In genomic region chr17:561118-561517, GRCh38 we compare ENCODE assay signal across 10 cellular contexts.
DNase-seq lines count a peak whose midpoint lies in the region; ATAC-seq, FAIRE-seq and TF ChIP-seq lines count a peak whose summit lies in the region.
"Had no signal": no experiment of that assay in that cellular context is flagged by ENCODE, and none has a peak within 500 bp of the region (broad histone marks: within the 10 kb centered on the region; RNA-seq: fewer than 3 reads in every experiment).

No MANE protein-coding gene starts in this region.

- dilution Hi-C loops in endothelial cell of umbilical vein (cut with MboI; ENCODE audit: extremely low pct_ligation_motif_present, low sequenced_read_pairs): no loop called here

- H3K27me3 ChIP-seq in endothelial cell of umbilical vein (ENCODE audit: control insufficient read depth in 2 of 2, insufficient read depth in 2 of 2, low read length in 2 of 2): no peaks in the 10 kb centered on the region
- H3K27me3 ChIP-seq: cardiac muscle cell had no signal

- no peaks in the 10 kb centered on the region for H3K36me3 ChIP-seq in endothelial cell of umbilical vein (ENCODE audit: control insufficient read depth in 2 of 2, extremely low read depth in 1 of 2, insufficient read depth in 2 of 2, low read length in 2 of 2)

- CTCF ChIA-PET in GM10248 (lab: Yijun Ruan, JAX) (interaction anchor here (1.5 to 1.7 kb wide), 2 partner anchors 9 to 144 kb away, joined by 3 to 4 read pairs; no protein-coding TSS in a partner anchor), endothelial cell of umbilical vein (lab: Charles Lee) (interaction anchor here (0.9 to 3.8 kb wide), 8 partner anchors 11 to 149 kb away, joined by 3 to 29 read pairs (median 4); no protein-coding TSS in a partner anchor)

- H3K79me2 ChIP-seq in endothelial cell of umbilical vein (ENCODE audit: control insufficient read depth, insufficient read depth, low read length): no peaks in the 10 kb centered on the region

- peak overlapping the region; percentile 89 for H3K4me2 ChIP-seq in endothelial cell of umbilical vein (ENCODE audit: insufficient read depth, low read length)

- no peaks in the 10 kb centered on the region for H3K9me1 ChIP-seq in endothelial cell of umbilical vein (replicated peaks; ENCODE audit: control insufficient read depth, extremely low read depth, insufficient read depth, low read length)

- H3K9me3 ChIP-seq in endothelial cell of umbilical vein (replicated peaks; ENCODE audit: control insufficient read depth, insufficient read depth, low read length): no peaks in the 10 kb centered on the region

- TF ChIP-seq CTCF in GM10248 (IDR thresholded peaks at IDR 0.05; ENCODE audit: control extremely low read depth, extremely low read depth, low read depth, missing control alignments): no peak
- no peak for TF ChIP-seq CTCF in endothelial cell of umbilical vein (IDR thresholded peaks at IDR 0.05; ENCODE audit: extremely low read depth in 1 of 2, insufficient read depth in 1 of 2, low read depth in 1 of 2, low read length in 2 of 2)
- no peak for TF ChIP-seq CTCF in mesothelial cell of epicardium (IDR thresholded peaks at IDR 0.05; ENCODE audit: unreplicated experiment)
- TF ChIP-seq CTCF in D721Med (IDR thresholded peaks at IDR 0.05; ENCODE audit: insufficient read depth, missing control alignments): no peak

- BruUV-seq in endothelial cell of umbilical vein (replicated peaks; lab: Mats Ljungman, UMichigan): TSS peak; percentile 77

- intact Hi-C loops in endothelial cell of umbilical vein (cut with micrococcal nuclease): loop anchor here (2.0 kb wide), 2 partner anchors 40 to 150 kb away; a partner anchor contains a TSS

- no peaks in the 10 kb centered on the region for H4K20me1 ChIP-seq in endothelial cell of umbilical vein (replicated peaks; ENCODE audit: control insufficient read depth, extremely low read depth, insufficient read depth, low read length)

- no peaks in the 10 kb centered on the region for H3K4me1 Mint-ChIP-seq in mesothelial cell of epicardium
- H3K4me1 Mint-ChIP-seq: naive B cell had no signal

- no peaks in the 10 kb centered on the region for H3K27me3 Mint-ChIP-seq in mesothelial cell of epicardium (ENCODE audit: low read depth)
- H3K27me3 Mint-ChIP-seq: naive B cell had no signal

- DNase-seq in GM10248 (ENCODE audit: extremely low spot score) (peak; percentile 31), NCI-H226 (peak; percentile 88), endothelial cell of umbilical vein (ENCODE audit: low read depth, low spot score) (peak; percentile 50), skeletal muscle cell (ENCODE audit: low read depth) (peak; percentile 48), mesothelial cell of epicardium (ENCODE audit: low spot score in 2 of 2, unreplicated experiment in 2 of 2) (no peak), D721Med (ENCODE audit: insufficient read length, low spot score) (no peak)
- DNase-seq: naive B cell had no signal

- peak overlapping the region; percentile 90 for H3K27ac ChIP-seq in endothelial cell of umbilical vein (ENCODE audit: insufficient read depth, low read depth, low read length)
- H3K27ac ChIP-seq: cardiac muscle cell had no signal

- peaks cover 63% of the 10 kb centered on the region for H3K4me1 ChIP-seq in endothelial cell of umbilical vein (ENCODE audit: control insufficient read depth, extremely low read depth, insufficient read depth, low read length)

- H3K9ac ChIP-seq in endothelial cell of umbilical vein (replicated peaks; ENCODE audit: extremely low read depth, insufficient read depth, low read length): peak overlapping the region; percentile 58

- no peak for TF ChIP-seq POLR2A in endothelial cell of umbilical vein (IDR thresholded peaks at IDR 0.05; ENCODE audit: low read depth, low read length)

- no peak overlapping the region for H3K4me3 ChIP-seq in endothelial cell of umbilical vein (replicated peaks in 1 of 3; ENCODE audit: insufficient read depth in 1 of 3, low read depth in 1 of 3, low read length in 3 of 3)
- H3K4me3 ChIP-seq in skeletal muscle cell (ENCODE audit: low read depth, low read length): no peak overlapping the region
- H3K4me3 ChIP-seq: cardiac muscle cell had no signal

- H3K9me3 Mint-ChIP-seq in mesothelial cell of epicardium: no peaks in the 10 kb centered on the region
- H3K9me3 Mint-ChIP-seq: naive B cell had no signal

- POLR2A ChIA-PET in GM10248 (lab: Yijun Ruan, JAX): no interaction called here
- POLR2A ChIA-PET in endothelial cell of umbilical vein (lab: Charles Lee): no interaction called here

- H2AFZ ChIP-seq in endothelial cell of umbilical vein (ENCODE audit: low read depth, low read length): no peak overlapping the region

- peaks cover 32% of the 10 kb centered on the region for H3K36me3 Mint-ChIP-seq in mesothelial cell of epicardium

- H3K4me3 Mint-ChIP-seq in mesothelial cell of epicardium: no peak overlapping the region
- H3K4me3 Mint-ChIP-seq: naive B cell had no signal

- H3K27ac Mint-ChIP-seq in mesothelial cell of epicardium: no peak overlapping the region

- ATAC-seq in HG02588 (IDR thresholded peaks at IDR 0.05; ENCODE audit: unreplicated experiment): no peak

- no peak for FAIRE-seq in endothelial cell of umbilical vein (lab: Jason Lieb, UNC)
- FAIRE-seq in D721Med (lab: Jason Lieb, UNC): no peak
- FAIRE-seq: G401.6 had no signal

TF ChIP-seq in endothelial cell of umbilical vein, 7 proteins besides CTCF, POLR2A, EP300 and RAD21:
- TF ChIP-seq EZH2 (IDR thresholded peaks at IDR 0.05; ENCODE audit: borderline replicate concordance, low read depth, low read length, severe bottlenecking): no peak
- TF ChIP-seq POLR2AphosphoS5 (IDR thresholded peaks at IDR 0.05; ENCODE audit: insufficient read depth, low read depth, low read length): no peak
- no peak for TF ChIP-seq JUN (IDR thresholded peaks at IDR 0.05; ENCODE audit: borderline replicate concordance, insufficient read depth, insufficient read length, low read depth)
- TF ChIP-seq GATA2 (IDR thresholded peaks at IDR 0.05; ENCODE audit: insufficient read depth, insufficient read length, low read depth, low read length): no peak
- no peak for TF ChIP-seq MYC (IDR thresholded peaks at IDR 0.05; ENCODE audit: low read depth, low read length)
- TF ChIP-seq, protein P1, sequence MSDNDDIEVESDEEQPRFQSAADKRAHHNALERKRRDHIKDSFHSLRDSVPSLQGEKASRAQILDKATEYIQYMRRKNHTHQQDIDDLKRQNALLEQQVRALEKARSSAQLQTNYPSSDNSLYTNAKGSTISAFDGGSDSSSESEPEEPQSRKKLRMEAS (IDR thresholded peaks at IDR 0.05; ENCODE audit: insufficient read depth, insufficient read length): no peak
- no peak for TF ChIP-seq FOS (IDR thresholded peaks at IDR 0.05; ENCODE audit: borderline replicate concordance, insufficient read depth, low read length)
TF ChIP-seq in endothelial cell of umbilical vein: peak in this region for 0.

Comparison
In these comparisons a context has a peak if more than half of its experiments do, and no peak if none do; other contexts are left out.
1. DNase-seq: peak in GM10248 (single experiment), NCI-H226 (single experiment), endothelial cell of umbilical vein (single experiment) and skeletal muscle cell (single experiment); none in mesothelial cell of epicardium (0 of 2) and D721Med (single experiment).